Comparison of ENCODE assay signal across 18 cellular contexts in genomic region chr2:60450488-60450887, GRCh38.
DNase-seq lines count a peak whose midpoint lies in the region; ATAC-seq, FAIRE-seq and TF ChIP-seq lines count a peak whose summit lies in the region.
"Had no signal": no experiment of that assay in that cellular context is flagged by ENCODE, and none has a peak within 500 bp of the region (broad histone marks: within the 10 kb centered on the region; RNA-seq: fewer than 3 reads in every experiment).

No MANE protein-coding gene starts in this region.

- no peak overlapping the region for H3K4me3 Mint-ChIP-seq in neural crest cell
- no peak overlapping the region for H3K4me3 Mint-ChIP-seq in CD8-positive, alpha-beta memory T cell
- H3K4me3 Mint-ChIP-seq: CD4-positive, alpha-beta T cell had no signal

- BruUV-seq in GM12878 (replicated peaks; lab: Mats Ljungman, UMichigan): no TSS peak

- H3K36me3 Mint-ChIP-seq in neural crest cell (ENCODE audit: low read depth): no peaks in the 10 kb centered on the region
- no peaks in the 10 kb centered on the region for H3K36me3 Mint-ChIP-seq in CD8-positive, alpha-beta memory T cell

- H3K4me1 ChIP-seq in GM12878 (ENCODE audit: control insufficient read depth, insufficient read depth, low read length) (peaks cover 38% of the 10 kb centered on the region), left lung (no peaks in the 10 kb centered on the region)
- H3K4me1 ChIP-seq in CD8-positive, alpha-beta memory T cell (ENCODE audit: insufficient read depth, low read length): no peaks in the 10 kb centered on the region

- H3K79me2 ChIP-seq in GM12878 (ENCODE audit: control insufficient read depth, insufficient read depth, low read length): no peaks in the 10 kb centered on the region

- in situ Hi-C loops in KBM-7 (cut with MboI; ENCODE audit: low pct_unique_long_range_greater_than_20kb, low sequenced_read_pairs): no loop called here
- in situ Hi-C loops in GM12878 (cut with MboI): no loop called here

- H3K27ac Mint-ChIP-seq in neural crest cell (ENCODE audit: unreplicated experiment): peak overlapping the region; percentile 89
- H3K27ac Mint-ChIP-seq in CD8-positive, alpha-beta memory T cell: no peak overlapping the region
- H3K27ac Mint-ChIP-seq: CD4-positive, alpha-beta T cell had no signal

- CTCF ChIA-PET in GM12878 (lab: Yijun Ruan, JAX): no interaction called here
- CTCF ChIA-PET in CD8-positive, alpha-beta memory T cell (lab: Charles Lee): no interaction called here

- H3K9me3 ChIP-seq in GM12878 (replicated peaks; ENCODE audit: control insufficient read depth, insufficient read depth, low read length) (no peaks in the 10 kb centered on the region), left lung (no peaks in the 10 kb centered on the region)
- no peaks in the 10 kb centered on the region for H3K9me3 ChIP-seq in CD8-positive, alpha-beta memory T cell (ENCODE audit: low read length)

- no peak for ATAC-seq in GM12878
- ATAC-seq in left lung: no peak
- ATAC-seq: HCT116, K562 had no signal

- 42% methylated on average over 1 of the region's 1 CpG for WGBS in GM12878 (ENCODE audit: insufficient coverage, insufficient replicate concordance, low lambda C conversion rate, missing lambda C conversion rate)

- RAD21 ChIA-PET in GM12878 (lab: Charles Lee; ENCODE audit: unreplicated experiment): no interaction called here

- H3K27ac ChIP-seq in GM12878 (ENCODE audit: control insufficient read depth, insufficient read depth) (peak overlapping the region; percentile 45), left lung (no peak overlapping the region)
- H3K27ac ChIP-seq in CD8-positive, alpha-beta memory T cell (ENCODE audit: low read depth, low read length): no peak overlapping the region

- no peaks in the 10 kb centered on the region for H3K27me3 ChIP-seq in GM12878 (replicated peaks in 1 of 2; ENCODE audit: control insufficient read depth in 2 of 2, insufficient read depth in 2 of 2, low read length in 1 of 2)
- no peaks in the 10 kb centered on the region for H3K27me3 ChIP-seq in CD8-positive, alpha-beta memory T cell (ENCODE audit: insufficient read depth, low read length, poor library complexity, severe bottlenecking)
- H3K27me3 ChIP-seq in left lung: no peaks in the 10 kb centered on the region

- peaks cover 35% of the 10 kb centered on the region for H3K4me1 Mint-ChIP-seq in neural crest cell
- H3K4me1 Mint-ChIP-seq in CD8-positive, alpha-beta memory T cell: no peaks in the 10 kb centered on the region

- TF ChIP-seq CTCF in GM12878 (IDR thresholded peaks at IDR 0.05 in 2 of 3, conservative IDR thresholded peaks at IDR 0.05 in 1 of 3; ENCODE audit: control insufficient read depth in 2 of 3, extremely low read depth in 1 of 3, insufficient read depth in 1 of 3, low read depth in 3 of 3, low read length in 3 of 3) (no peak), neural crest cell (conservative IDR thresholded peaks at IDR 0.05) (no peak), left lung (IDR thresholded peaks at IDR 0.05) (no peak)

- H3K27me3 Mint-ChIP-seq in neural crest cell (ENCODE audit: low read depth): no peaks in the 10 kb centered on the region
- H3K27me3 Mint-ChIP-seq in CD8-positive, alpha-beta memory T cell: peaks cover 0 to 8% of the 10 kb centered on the region in 2 donors
- H3K27me3 Mint-ChIP-seq: CD4-positive, alpha-beta T cell had no signal

- POLR2A ChIA-PET in GM12878 (lab: Charles Lee): interaction anchor here (1.0 kb wide), 1 partner anchor 11 kb away, joined by 4 read pairs; no protein-coding TSS in a partner anchor
- POLR2A ChIA-PET in CD8-positive, alpha-beta memory T cell (lab: Charles Lee): no interaction called here

- no peak overlapping the region for H3K4me3 ChIP-seq in GM12878
- no peak overlapping the region for H3K4me3 ChIP-seq in CD8-positive, alpha-beta memory T cell (ENCODE audit: low read length)
- H3K4me3 ChIP-seq in left lung: no peak overlapping the region
- H3K4me3 ChIP-seq: K562 had no signal

- no peak for TF ChIP-seq EP300 in GM12878 (IDR thresholded peaks at IDR 0.05; ENCODE audit: borderline replicate concordance in 1 of 2, control insufficient read depth in 1 of 2, low read depth in 2 of 2, low read length in 2 of 2)

- SMC1A ChIA-PET in GM12878 (lab: Charles Lee; ENCODE audit: uncharacterized antibody, unreplicated experiment): interaction anchor here (1.1 kb wide), 1 partner anchor 11 kb away, joined by 7 read pairs; no protein-coding TSS in a partner anchor

- no peak overlapping the region; the same call in 1 of the 2 replicates for H3K4me2 ChIP-seq in GM12878 (ENCODE audit: control insufficient read depth, insufficient read depth)

- no peak overlapping the region for H3K9ac ChIP-seq in GM12878 (ENCODE audit: control insufficient read depth, insufficient read depth, low read length)

- FAIRE-seq in GM12891 (lab: Jason Lieb, UNC): peak; percentile 71
- no peak for FAIRE-seq in GM12878 (lab: Jason Lieb, UNC)
- FAIRE-seq: K562, RCC 7860 had no signal

- TF ChIP-seq POLR2A in GM12891 (IDR thresholded peaks at IDR 0.05; ENCODE audit: low read depth, low read length): no peak
- TF ChIP-seq POLR2A in GM12878 (IDR thresholded peaks at IDR 0.05; ENCODE audit: low read depth, low read length): no peak

- H4K20me1 ChIP-seq in GM12878 (ENCODE audit: control insufficient read depth, insufficient read depth): no peaks in the 10 kb centered on the region

- intact Hi-C loops in GM12878 (cut with micrococcal nuclease; ENCODE audit: unreplicated experiment): no loop called here
- intact Hi-C loops in left lung (cut with DNase I): no loop called here

- no peaks in the 10 kb centered on the region for H3K9me3 Mint-ChIP-seq in neural crest cell
- no peaks in the 10 kb centered on the region for H3K9me3 Mint-ChIP-seq in CD8-positive, alpha-beta memory T cell
- H3K9me3 Mint-ChIP-seq: CD4-positive, alpha-beta T cell had no signal

- no peak for DNase-seq in GM12891 (ENCODE audit: insufficient read length, low spot score)
- peak; percentile 21 for DNase-seq in KBM-7
- no peak for DNase-seq in GM12878 (ENCODE audit: low read depth, low spot score)
- DNase-seq in neural crest cell (ENCODE audit: low read depth, low spot score): no peak
- no peak for DNase-seq in CD8-positive, alpha-beta memory T cell
- DNase-seq in DMS53 treated with DMSO at 0.1 percent for 48 hours (lab: John Stamatoyannopoulos, UW; ENCODE audit: unreplicated experiment): no peak
- no peak for DNase-seq in RKO (ENCODE audit: low spot score)
- DNase-seq in left lung: no peak
- DNase-seq: ACHN; CD4-positive, alpha-beta T cell; NCI-H1092 treated with DMSO at 0.1 percent for 48 hours; NCI-H1694; NCI-H446; NCI-H774; SHP77 treated with DMSO at 0.1 percent for 48 hours had no signal

- H3K36me3 ChIP-seq in GM12878 (ENCODE audit: control insufficient read depth in 2 of 2, insufficient read depth in 2 of 2, low read length in 1 of 2) (no peaks in the 10 kb centered on the region), left lung (no peaks in the 10 kb centered on the region)
- H3K36me3 ChIP-seq in CD8-positive, alpha-beta memory T cell (ENCODE audit: insufficient read depth, low read length): no peaks in the 10 kb centered on the region

- no peak for TF ChIP-seq RAD21 in GM12878 (IDR thresholded peaks at IDR 0.05; ENCODE audit: insufficient read depth, low read depth, low read length)

- no peak overlapping the region; the same call in 1 of the 2 replicates for H2AFZ ChIP-seq in GM12878 (ENCODE audit: control insufficient read depth, low read depth, low read length)

TF ChIP-seq in GM12891, 5 proteins besides CTCF, POLR2A, EP300 and RAD21:
- TF ChIP-seq POLR2AphosphoS5 (IDR thresholded peaks at IDR 0.05; ENCODE audit: low read depth, low read length): no peak
- no peak for TF ChIP-seq SPI1 (IDR thresholded peaks at IDR 0.05; ENCODE audit: low read depth, low read length)
- TF ChIP-seq PAX5 (IDR thresholded peaks at IDR 0.05; ENCODE audit: insufficient read depth, low read length, severe bottlenecking): no peak
- TF ChIP-seq TAF1 (IDR thresholded peaks at IDR 0.05; ENCODE audit: low read depth, low read length): no peak
- no peak for TF ChIP-seq POU2F2 (IDR thresholded peaks at IDR 0.05; ENCODE audit: low read depth, low read length)

TF ChIP-seq in GM12878, 131 proteins besides CTCF, POLR2A, EP300 and RAD21:
- TF ChIP-seq MEF2B (IDR thresholded peaks at IDR 0.05; ENCODE audit: partially characterized antibody, poor library complexity, severe bottlenecking): no peak
